Comparison of ENCODE assay signal across 9 cellular contexts in genomic region chr12:22856120-22856699, GRCh38.
DNase-seq lines count a peak whose midpoint lies in the region; ATAC-seq and TF ChIP-seq lines count a peak whose summit lies in the region.
"Had no signal": no experiment of that assay in that cellular context is flagged by ENCODE, and none has a peak within 500 bp of the region (broad histone marks: within the 10 kb centered on the region; RNA-seq: fewer than 3 reads in every experiment).

No MANE protein-coding gene starts in this region.

- no peak overlapping the region for H3K27ac Mint-ChIP-seq in osteocyte (ENCODE audit: unreplicated experiment)

- DNase-seq in AG09309 (ENCODE audit: low read depth) (peak; percentile 13), GM23248 (peak; percentile 57), NCI-H748 treated with DMSO at 0.1 percent for 48 hours (lab: John Stamatoyannopoulos, UW) (peak; percentile 28), dorsolateral prefrontal cortex (no peak), osteocyte (ENCODE audit: extremely low spot score, unreplicated experiment) (no peak)

- H3F3A ChIP-seq in GM23248 (ENCODE audit: insufficient read depth) = no peaks in the 10 kb centered on the region

- no peaks in the 10 kb centered on the region for H4K20me1 ChIP-seq in GM23248 (ENCODE audit: insufficient read depth)

- H2AFZ ChIP-seq in GM23248 = no peak overlapping the region

- no peaks in the 10 kb centered on the region for H3K4me1 ChIP-seq in GM23248 (ENCODE audit: insufficient read depth)
- H3K4me1 ChIP-seq: HAP-1 had no signal

- H3K4me3 ChIP-seq in AG09309 (ENCODE audit: control insufficient read depth, low read depth, low read length) = no peak overlapping the region
- H3K4me3 ChIP-seq in GM23248 = no peak overlapping the region
- H3K4me3 ChIP-seq in dorsolateral prefrontal cortex = no peak overlapping the region
- H3K4me3 ChIP-seq: HAP-1 had no signal

- no peaks in the 10 kb centered on the region for H3K9me3 Mint-ChIP-seq in osteocyte (ENCODE audit: unreplicated experiment)

- no peaks in the 10 kb centered on the region for H3K4me1 Mint-ChIP-seq in osteocyte (ENCODE audit: unreplicated experiment)

- H3K27me3 ChIP-seq in GM23248 (replicated peaks; ENCODE audit: insufficient read depth) (peaks cover 6% of the 10 kb centered on the region; the same call in 1 of the 2 replicates), dorsolateral prefrontal cortex (peaks cover 0 to 4% (median 0%) of the 10 kb centered on the region in 45 donors)

- H3K79me2 ChIP-seq in GM23248 (ENCODE audit: insufficient read depth) = no peaks in the 10 kb centered on the region

- no peak overlapping the region for H3K9ac ChIP-seq in GM23248

- H3K4me2 ChIP-seq in GM23248 (ENCODE audit: unreplicated experiment) = no peak overlapping the region

- in situ Hi-C loops in GM23248 (cut with MboI) = no loop called here

- H3K4me3 Mint-ChIP-seq in osteocyte (ENCODE audit: unreplicated experiment) = no peak overlapping the region

- no peaks in the 10 kb centered on the region for H3K9me3 ChIP-seq in GM23248 (ENCODE audit: low read depth)
- H3K9me3 ChIP-seq: HAP-1 had no signal

- intact Hi-C loops in dorsolateral prefrontal cortex (cut with DNase I) = loop anchor here in 1 of 2 donors (5.0 kb wide), 2 partner anchors 1921 to 1981 kb away; no protein-coding TSS in a partner anchor

- no peak overlapping the region for H3K27ac ChIP-seq in GM23248
- no peak overlapping the region for H3K27ac ChIP-seq in dorsolateral prefrontal cortex

- WGBS in GM23248 (ENCODE audit: low coverage in 1 of 2, low lambda C conversion rate in 2 of 2, missing lambda C conversion rate in 2 of 2), 2 experiments = 15 to 17% methylated on average over 3 of the region's 3 CpGs

- H3K27me3 Mint-ChIP-seq in osteocyte (ENCODE audit: unreplicated experiment) = peaks cover 37% of the 10 kb centered on the region

- no peak for ATAC-seq in GM19455 (IDR thresholded peaks at IDR 0.05; ENCODE audit: unreplicated experiment)
- ATAC-seq in GM21529 (IDR thresholded peaks at IDR 0.05; ENCODE audit: unreplicated experiment) = no peak
- no peak for ATAC-seq in HG02759 (IDR thresholded peaks at IDR 0.05; ENCODE audit: unreplicated experiment)

- no peaks in the 10 kb centered on the region for H3K36me3 ChIP-seq in GM23248 (ENCODE audit: low read depth)
- H3K36me3 ChIP-seq: HAP-1 had no signal

- no peaks in the 10 kb centered on the region for H3K36me3 Mint-ChIP-seq in osteocyte (ENCODE audit: unreplicated experiment)

- H3K9me2 ChIP-seq in GM23248 (ENCODE audit: insufficient read depth) = no peaks in the 10 kb centered on the region

- TF ChIP-seq CTCF in AG09309 (IDR thresholded peaks at IDR 0.05; ENCODE audit: control insufficient read depth, insufficient read depth, low read depth, low read length, missing control alignments) = peak; percentile 55
- TF ChIP-seq CTCF in dorsolateral prefrontal cortex (IDR thresholded peaks at IDR 0.05 in 54 of 56, conservative IDR thresholded peaks at IDR 0.05 in 2 of 56; ENCODE audit: low read depth in 1 of 56, partially characterized antibody in 56 of 56) = peak; percentile 49 to 82 (median 67)
- TF ChIP-seq CTCF in osteocyte (IDR thresholded peaks at IDR 0.05) = peak; percentile 76

Comparison
In these comparisons a context has a peak if more than half of its experiments do, and no peak if none do; other contexts are left out.
1. DNase-seq: peak in AG09309 (single experiment), GM23248 (single experiment) and NCI-H748 treated with DMSO at 0.1 percent for 48 hours (single experiment); none in dorsolateral prefrontal cortex (0 of 10) and osteocyte (single experiment).
2. Peak in every context shown above with its lines, with median percentiles within 50 percentile points of each other: CTCF ChIP-seq.